ENCODE assay signal across 9 cellular contexts in the genomic region with DNA sequence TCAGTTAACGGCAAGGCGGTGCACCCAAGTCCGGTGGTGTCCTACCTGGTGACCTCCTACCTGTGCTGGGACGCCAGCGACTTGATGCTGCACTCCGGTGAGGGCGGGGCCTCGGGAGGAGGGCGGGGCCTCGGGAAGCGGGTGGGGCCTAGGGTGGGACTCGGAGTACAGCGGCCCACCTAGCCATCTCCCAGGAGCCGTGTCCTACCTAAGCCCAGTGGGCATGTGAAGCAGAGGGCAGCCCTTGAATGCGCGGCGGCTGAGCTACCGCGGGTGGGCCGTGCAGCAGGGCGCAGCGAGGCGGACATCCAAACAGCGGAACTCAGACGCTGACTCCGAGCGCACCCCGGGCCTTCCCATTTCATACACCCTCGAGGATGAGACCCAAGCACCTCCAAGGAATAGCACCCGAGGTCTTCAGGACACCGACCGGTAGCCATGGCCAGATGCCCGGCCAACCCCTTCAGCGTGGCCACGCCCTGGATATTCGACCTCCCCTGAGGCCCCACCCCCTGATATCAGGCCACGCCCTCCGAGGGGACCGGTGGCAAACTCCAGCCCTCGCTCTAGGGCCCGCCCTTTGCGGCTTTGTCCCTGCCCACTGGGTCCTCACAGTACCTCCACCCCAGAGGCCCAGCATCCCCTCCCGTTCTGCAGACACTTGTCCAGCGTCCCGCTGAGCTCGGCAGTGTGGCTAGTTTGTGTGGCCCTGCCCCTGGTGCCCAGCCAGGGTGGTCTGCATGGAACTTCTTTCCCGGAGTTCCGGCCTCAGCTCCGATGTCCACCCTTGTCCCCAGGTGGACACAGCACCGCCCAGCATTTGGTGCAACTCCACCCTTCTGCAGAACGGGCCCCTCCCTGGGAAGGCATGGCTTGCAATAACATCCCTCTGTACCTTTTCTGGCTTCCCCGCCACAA. TPM values are rescaled to one million over a fixed set of nuclear protein-coding genes. Genes with fewer than 3 reads are reported as not detected.
DNase-seq lines count a peak whose midpoint lies in the region; ATAC-seq, FAIRE-seq and TF ChIP-seq lines count a peak whose summit lies in the region.
"Had no signal": no experiment of that assay in that cellular context is flagged by ENCODE, and none has a peak within 500 bp of the region (broad histone marks: within the 10 kb centered on the region; RNA-seq: fewer than 3 reads in every experiment).

No MANE protein-coding gene starts in this region.

- H3K4me3 ChIP-seq in CD8-positive, alpha-beta T cell (ENCODE audit: low read depth, low read length) = peak overlapping the region; percentile 19
- H3K4me3 ChIP-seq in astrocyte of the spinal cord (ENCODE audit: low read depth, low read length) (peak overlapping the region; percentile 31), HepG2 (replicated peaks in 1 of 3; ENCODE audit: insufficient read depth in 1 of 3, low read depth in 2 of 3, low read length in 3 of 3) (no peak overlapping the region), transverse colon (peak overlapping the region; percentile 14 to 41 (median 27))

- H2AFZ ChIP-seq in HepG2 (ENCODE audit: low read length) = no peak overlapping the region

- H4K20me1 ChIP-seq in HepG2 (ENCODE audit: insufficient read depth, low read length) = no peaks in the 10 kb centered on the region

- no peak for TF ChIP-seq CTCF in CD8-positive, alpha-beta T cell (IDR thresholded peaks at IDR 0.05)
- no peak for TF ChIP-seq CTCF in astrocyte of the spinal cord (IDR thresholded peaks at IDR 0.05; ENCODE audit: low read depth, low read length)
- TF ChIP-seq CTCF in HepG2 (CRISPR knock-in tag; IDR thresholded peaks at IDR 0.05) = no peak
- no peak for TF ChIP-seq CTCF in transverse colon (IDR thresholded peaks at IDR 0.05)

- no peak overlapping the region for H3K27ac Mint-ChIP-seq in CD8-positive, alpha-beta T cell

- no peak for TF ChIP-seq EP300 in HepG2 (IDR thresholded peaks at IDR 0.05; ENCODE audit: low read depth in 2 of 2, low read length in 2 of 2)
- TF ChIP-seq EP300 in HepG2 (CRISPR knock-in tag; IDR thresholded peaks at IDR 0.05; ENCODE audit: borderline replicate concordance) = no peak
- TF ChIP-seq EP300 in transverse colon (IDR thresholded peaks at IDR 0.05; ENCODE audit: low read depth) = no peak

- peaks cover 72% of the 10 kb centered on the region for H3K27me3 Mint-ChIP-seq in CD8-positive, alpha-beta T cell (ENCODE audit: low read depth)

- BruUV-seq in HepG2 (replicated peaks; lab: Mats Ljungman, UMichigan) = no TSS peak

- peaks cover 19% of the 10 kb centered on the region for H3K4me1 Mint-ChIP-seq in CD8-positive, alpha-beta T cell (ENCODE audit: low read depth)

- peak overlapping the region; percentile 53 for H3K4me3 Mint-ChIP-seq in CD8-positive, alpha-beta T cell

- no peak overlapping the region for H3K27ac ChIP-seq in CD8-positive, alpha-beta T cell (ENCODE audit: low read depth, low read length)
- no peak overlapping the region for H3K27ac ChIP-seq in HepG2 (ENCODE audit: extremely low read length, insufficient read depth, low read length)
- H3K27ac ChIP-seq in transverse colon = peak overlapping the region; percentile 62 to 82 (median 79)

- H3K27me3 ChIP-seq in CD8-positive, alpha-beta T cell (ENCODE audit: insufficient read depth, low read length) = peaks cover 25% of the 10 kb centered on the region
- H3K27me3 ChIP-seq in HepG2 (ENCODE audit: control insufficient read depth in 1 of 2, insufficient read depth in 2 of 2, low read length in 2 of 2) (peaks cover 6 to 43% of the 10 kb centered on the region in 2 experiments), transverse colon (peaks cover 69% of the 10 kb centered on the region)

- no peak for TF ChIP-seq RAD21 in HepG2 (CRISPR knock-in tag; IDR thresholded peaks at IDR 0.05)

- POLR2A ChIA-PET in CD8-positive, alpha-beta T cell (lab: Charles Lee) = no interaction called here
- POLR2A ChIA-PET in HepG2 (lab: Yijun Ruan, JAX) = no interaction called here

- no peak overlapping the region for H3K9ac ChIP-seq in HepG2 (ENCODE audit: insufficient read depth, low read depth, low read length)

- DNase-seq in CD8-positive, alpha-beta T cell = peak in 3 of 7 experiments; percentile 26 to 32 (median 29)
- DNase-seq in NOMO-1 treated with dmso at 0.1 percent for 144 hours (lab: John Stamatoyannopoulos, UW; ENCODE audit: unreplicated experiment) (peak; percentile 74), astrocyte of the spinal cord (ENCODE audit: low read depth, low spot score) (no peak), HepG2 (ENCODE audit: low spot score) (no peak), transverse colon (peak; percentile 90)
- DNase-seq in central memory CD4-positive, alpha-beta T cell = no peak

- no peaks in the 10 kb centered on the region for H3K79me2 ChIP-seq in HepG2 (ENCODE audit: insufficient read depth, low read length)

- in situ Hi-C loops in astrocyte of the spinal cord (cut with HindIII; ENCODE audit: low sequenced_read_pairs) = no loop called here
- in situ Hi-C loops in HepG2 (cut with HindIII; ENCODE audit: extremely low pct_ligation_motif_present, low pct_unique_long_range_greater_than_20kb) = no loop called here
- in situ Hi-C loops in transverse colon (cut with MboI; ENCODE audit: low pct_ligation_motif_present in 1 of 4, low pct_unique_long_range_greater_than_20kb in 1 of 4, low sequenced_read_pairs in 3 of 4) = no loop called here

- H3K36me3 Mint-ChIP-seq in CD8-positive, alpha-beta T cell = no peaks in the 10 kb centered on the region

- intact Hi-C loops in CD8-positive, alpha-beta T cell (cut with DNase I, micrococcal nuclease) = no loop called here
- intact Hi-C loops in HepG2 (cut with micrococcal nuclease; ENCODE audit: unreplicated experiment) = no loop called here
- intact Hi-C loops in transverse colon (cut with DNase I; ENCODE audit: low total_unique reads) = no loop called here

- no peaks in the 10 kb centered on the region for H3K9me3 ChIP-seq in CD8-positive, alpha-beta T cell (ENCODE audit: low read length)
- no peaks in the 10 kb centered on the region for H3K9me3 ChIP-seq in HepG2 (ENCODE audit: low read length)
- no peaks in the 10 kb centered on the region for H3K9me3 ChIP-seq in transverse colon

- TF ChIP-seq POLR2A in HepG2 (IDR thresholded peaks at IDR 0.05; ENCODE audit: insufficient read depth in 1 of 2, low read depth in 2 of 2, low read length in 2 of 2) (no peak), transverse colon (IDR thresholded peaks at IDR 0.05) (peak; percentile 44)

- ATAC-seq in CD8-positive, alpha-beta T cell = peak; percentile 40
- ATAC-seq in GM18873 (IDR thresholded peaks at IDR 0.05; ENCODE audit: low FRiP score, unreplicated experiment) (peak; percentile 40), HG03039 (IDR thresholded peaks at IDR 0.05; ENCODE audit: unreplicated experiment) (peak; percentile 55), HepG2 (peak; percentile 36; the same call in 2 of the 3 replicates)

- WGBS in HepG2 (ENCODE audit: low lambda C conversion rate) = 54% methylated on average over 30 of the region's 52 CpGs
- 0 to 7% methylated on average over 4 to 41 of the region's 52 CpGs for WGBS in transverse colon (ENCODE audit: low coverage in 1 of 2), 2 donors

- CTCF ChIA-PET in CD8-positive, alpha-beta T cell (lab: Charles Lee) = no interaction called here
- CTCF ChIA-PET in HepG2 (lab: Yijun Ruan, JAX; ENCODE audit: low intra/inter-chr PET ratio, low total read pairs) = no interaction called here

- H3K36me3 ChIP-seq in CD8-positive, alpha-beta T cell (ENCODE audit: insufficient read depth, low read length) = no peaks in the 10 kb centered on the region
- H3K36me3 ChIP-seq in HepG2 (replicated peaks in 1 of 2; ENCODE audit: control insufficient read depth in 1 of 2, insufficient read depth in 2 of 2, low read length in 2 of 2) (no peaks in the 10 kb centered on the region), transverse colon (no peaks in the 10 kb centered on the region)

- H3K9me3 Mint-ChIP-seq in CD8-positive, alpha-beta T cell = no peaks in the 10 kb centered on the region

- peaks cover 15% of the 10 kb centered on the region for H3K4me1 ChIP-seq in CD8-positive, alpha-beta T cell (ENCODE audit: insufficient read depth, low read length)
- H3K4me1 ChIP-seq in HepG2 (ENCODE audit: insufficient read depth, low read length) = no peaks in the 10 kb centered on the region
- H3K4me1 ChIP-seq in transverse colon = peaks cover 3 to 51% (median 34%) of the 10 kb centered on the region in 4 donors

- no peak for FAIRE-seq in HepG2 (lab: Jason Lieb, UNC)

- H3K4me2 ChIP-seq in HepG2 (ENCODE audit: low read depth, low read length) = no peak overlapping the region

RNA-seq across cellular contexts. Expression of a gene that starts 5.4 kb away (rescaled TPM):
- not detected for total RNA-seq in CD8-positive, alpha-beta T cell
- total RNA-seq in HepG2 (2016; rRNA removed; fragmentation: Illumina TruSeq; extraction: Trizol) = not detected in 2 replicates
- total RNA-seq in HepG2 (2016; cell fraction: cytosol; rRNA removed; fragmentation: Illumina TruSeq; extraction: Trizol; ENCODE audit: low read depth) = not detected in 2 replicates
- total RNA-seq in HepG2 (2016; cell fraction: insoluble cytoplasmic fraction; rRNA removed; fragmentation: Illumina TruSeq; extraction: Trizol) = not detected in 2 replicates
- total RNA-seq in HepG2 (2016; cell fraction: membrane; rRNA removed; fragmentation: Illumina TruSeq; extraction: Trizol) = not detected in 2 replicates
- not detected in 2 replicates for total RNA-seq in HepG2 (2016; cell fraction: nucleus; rRNA removed; fragmentation: Illumina TruSeq; extraction: Trizol)
- polyA plus RNA-seq in HepG2 (2011; rRNA removed) = not detected in 2 replicates
- polyA plus RNA-seq in HepG2 (2011; cell fraction: cytosol; rRNA removed) = not detected in 2 replicates
- polyA plus RNA-seq in HepG2 (2011; cell fraction: nucleus; rRNA removed) = not detected in 2 replicates
- polyA plus RNA-seq in HepG2 (2012) = not detected in 2 replicates
- polyA plus RNA-seq in HepG2 (2016; cell fraction: cytosol; fragmentation: Illumina TruSeq; extraction: Trizol; ENCODE audit: low read depth) = not detected in 2 replicates
- not detected in 2 replicates for polyA plus RNA-seq in HepG2 (2016; cell fraction: insoluble cytoplasmic fraction; fragmentation: Illumina TruSeq; extraction: Trizol; ENCODE audit: low read depth)
- polyA plus RNA-seq in HepG2 (2016; cell fraction: membrane; fragmentation: Illumina TruSeq; extraction: Trizol; ENCODE audit: low read depth) = not detected in 2 replicates
- polyA plus RNA-seq in HepG2 (2016; cell fraction: nucleus; fragmentation: Illumina TruSeq; extraction: Trizol; ENCODE audit: insufficient read depth, low read depth) = not detected in 2 replicates
- polyA minus RNA-seq in HepG2 (2011; rRNA and poly(A)+ RNA removed; ENCODE audit: low replicate concordance) = 0.72 TPM in 1 of 2 replicates, not detected in the other
- polyA minus RNA-seq in HepG2 (2011; cell fraction: cytosol; rRNA and poly(A)+ RNA removed) = not detected in 2 replicates
- not detected in 2 replicates for polyA minus RNA-seq in HepG2 (2011; cell fraction: nucleus; rRNA and poly(A)+ RNA removed)
- 100 to 1,000 TPM in 1 of 4 donors, 10 to 100 TPM in 3; 17.0 to 150 (median 35.4) TPM for total RNA-seq in transverse colon

RNA-seq across cellular contexts. Expression of a gene that starts 15.2 kb away (rescaled TPM):
- not detected for total RNA-seq in CD8-positive, alpha-beta T cell
- not detected in 2 replicates for total RNA-seq in HepG2 (2016; rRNA removed; fragmentation: Illumina TruSeq; extraction: Trizol)
- not detected in 2 replicates for total RNA-seq in HepG2 (2016; cell fraction: cytosol; rRNA removed; fragmentation: Illumina TruSeq; extraction: Trizol; ENCODE audit: low read depth)
- not detected in 2 replicates for total RNA-seq in HepG2 (2016; cell fraction: insoluble cytoplasmic fraction; rRNA removed; fragmentation: Illumina TruSeq; extraction: Trizol)
- not detected in 2 replicates for total RNA-seq in HepG2 (2016; cell fraction: membrane; rRNA removed; fragmentation: Illumina TruSeq; extraction: Trizol)
- not detected in 2 replicates for total RNA-seq in HepG2 (2016; cell fraction: nucleus; rRNA removed; fragmentation: Illumina TruSeq; extraction: Trizol)
- not detected in 2 replicates for polyA plus RNA-seq in HepG2 (2011; rRNA removed)
- polyA plus RNA-seq in HepG2 (2011; cell fraction: cytosol; rRNA removed) = not detected in 2 replicates
- not detected in 2 replicates for polyA plus RNA-seq in HepG2 (2011; cell fraction: nucleus; rRNA removed)
- not detected in 2 replicates for polyA plus RNA-seq in HepG2 (2012)
- not detected in 2 replicates for polyA plus RNA-seq in HepG2 (2016; cell fraction: cytosol; fragmentation: Illumina TruSeq; extraction: Trizol; ENCODE audit: low read depth)
- not detected in 2 replicates for polyA plus RNA-seq in HepG2 (2016; cell fraction: insoluble cytoplasmic fraction; fragmentation: Illumina TruSeq; extraction: Trizol; ENCODE audit: low read depth)
- polyA plus RNA-seq in HepG2 (2016; cell fraction: membrane; fragmentation: Illumina TruSeq; extraction: Trizol; ENCODE audit: low read depth) = not detected in 2 replicates
- polyA plus RNA-seq in HepG2 (2016; cell fraction: nucleus; fragmentation: Illumina TruSeq; extraction: Trizol; ENCODE audit: insufficient read depth, low read depth) = not detected in 2 replicates
- polyA minus RNA-seq in HepG2 (2011; rRNA and poly(A)+ RNA removed; ENCODE audit: low replicate concordance) = not detected in 2 replicates
- not detected in 2 replicates for polyA minus RNA-seq in HepG2 (2011; cell fraction: cytosol; rRNA and poly(A)+ RNA removed)
- polyA minus RNA-seq in HepG2 (2011; cell fraction: nucleus; rRNA and poly(A)+ RNA removed) = not detected in 2 replicates
- 1 to 10 TPM in 2 of 4 donors, not detected in 2; 1.3 to 3.8 TPM for total RNA-seq in transverse colon
- total RNA-seq: T-helper 2 cell treated with Interferon-gamma antibody and Interleukin-4, amounts not matched to agents 100 ng/mL and 5 ng/mL, for 36 hours had no signal

RNA-seq across cellular contexts. Expression of a gene that starts 28.0 kb away (rescaled TPM):
- not detected for total RNA-seq in CD8-positive, alpha-beta T cell
- total RNA-seq in HepG2 (2016; rRNA removed; fragmentation: Illumina TruSeq; extraction: Trizol) (not detected in 2 replicates), transverse colon (not detected)
- total RNA-seq in HepG2 (2016; cell fraction: cytosol; rRNA removed; fragmentation: Illumina TruSeq; extraction: Trizol; ENCODE audit: low read depth) = not detected in 2 replicates
- not detected in 2 replicates for total RNA-seq in HepG2 (2016; cell fraction: insoluble cytoplasmic fraction; rRNA removed; fragmentation: Illumina TruSeq; extraction: Trizol)
- not detected in 2 replicates for total RNA-seq in HepG2 (2016; cell fraction: membrane; rRNA removed; fragmentation: Illumina TruSeq; extraction: Trizol)
- not detected in 2 replicates for total RNA-seq in HepG2 (2016; cell fraction: nucleus; rRNA removed; fragmentation: Illumina TruSeq; extraction: Trizol)
- polyA plus RNA-seq in HepG2 (2011; rRNA removed) = 0.08 TPM in 1 of 2 replicates, not detected in the other
- polyA plus RNA-seq in HepG2 (2011; cell fraction: cytosol; rRNA removed) = not detected in 2 replicates
- 0.11 TPM in 1 of 2 replicates, not detected in the other for polyA plus RNA-seq in HepG2 (2011; cell fraction: nucleus; rRNA removed)
- polyA plus RNA-seq in HepG2 (2012) = not detected in 2 replicates
- polyA plus RNA-seq in HepG2 (2016; cell fraction: cytosol; fragmentation: Illumina TruSeq; extraction: Trizol; ENCODE audit: low read depth) = not detected in 2 replicates
- polyA plus RNA-seq in HepG2 (2016; cell fraction: insoluble cytoplasmic fraction; fragmentation: Illumina TruSeq; extraction: Trizol; ENCODE audit: low read depth) = not detected in 2 replicates
- not detected in 2 replicates for polyA plus RNA-seq in HepG2 (2016; cell fraction: membrane; fragmentation: Illumina TruSeq; extraction: Trizol; ENCODE audit: low read depth)
- polyA plus RNA-seq in HepG2 (2016; cell fraction: nucleus; fragmentation: Illumina TruSeq; extraction: Trizol; ENCODE audit: insufficient read depth, low read depth) = not detected in 2 replicates
- not detected in 2 replicates for polyA minus RNA-seq in HepG2 (2011; rRNA and poly(A)+ RNA removed; ENCODE audit: low replicate concordance)
- not detected in 2 replicates for polyA minus RNA-seq in HepG2 (2011; cell fraction: cytosol; rRNA and poly(A)+ RNA removed)
- not detected in 2 replicates for polyA minus RNA-seq in HepG2 (2011; cell fraction: nucleus; rRNA and poly(A)+ RNA removed)
- total RNA-seq: T-helper 2 cell treated with Interferon-gamma antibody and Interleukin-4, amounts not matched to agents 100 ng/mL and 5 ng/mL, for 36 hours had no signal

RNA-seq across cellular contexts. Expression of a gene that starts 36.5 kb away (rescaled TPM):
- not detected for total RNA-seq in CD8-positive, alpha-beta T cell
- total RNA-seq in HepG2 (2016; rRNA removed; fragmentation: Illumina TruSeq; extraction: Trizol) = not detected in 2 replicates
- total RNA-seq in HepG2 (2016; cell fraction: cytosol; rRNA removed; fragmentation: Illumina TruSeq; extraction: Trizol; ENCODE audit: low read depth) = not detected in 2 replicates
- total RNA-seq in HepG2 (2016; cell fraction: insoluble cytoplasmic fraction; rRNA removed; fragmentation: Illumina TruSeq; extraction: Trizol) = not detected in 2 replicates
- total RNA-seq in HepG2 (2016; cell fraction: membrane; rRNA removed; fragmentation: Illumina TruSeq; extraction: Trizol) = not detected in 2 replicates
- total RNA-seq in HepG2 (2016; cell fraction: nucleus; rRNA removed; fragmentation: Illumina TruSeq; extraction: Trizol) = not detected in 2 replicates
- not detected in 2 replicates for polyA plus RNA-seq in HepG2 (2011; rRNA removed)
- polyA plus RNA-seq in HepG2 (2011; cell fraction: cytosol; rRNA removed) = not detected in 2 replicates
- polyA plus RNA-seq in HepG2 (2011; cell fraction: nucleus; rRNA removed) = not detected in 2 replicates
- not detected in 2 replicates for polyA plus RNA-seq in HepG2 (2012)
- polyA plus RNA-seq in HepG2 (2016; cell fraction: cytosol; fragmentation: Illumina TruSeq; extraction: Trizol; ENCODE audit: low read depth) = not detected in 2 replicates
- not detected in 2 replicates for polyA plus RNA-seq in HepG2 (2016; cell fraction: insoluble cytoplasmic fraction; fragmentation: Illumina TruSeq; extraction: Trizol; ENCODE audit: low read depth)
- polyA plus RNA-seq in HepG2 (2016; cell fraction: membrane; fragmentation: Illumina TruSeq; extraction: Trizol; ENCODE audit: low read depth) = not detected in 2 replicates
- polyA plus RNA-seq in HepG2 (2016; cell fraction: nucleus; fragmentation: Illumina TruSeq; extraction: Trizol; ENCODE audit: insufficient read depth, low read depth) = not detected in 2 replicates
- not detected in 2 replicates for polyA minus RNA-seq in HepG2 (2011; rRNA and poly(A)+ RNA removed; ENCODE audit: low replicate concordance)
- polyA minus RNA-seq in HepG2 (2011; cell fraction: cytosol; rRNA and poly(A)+ RNA removed) = not detected in 2 replicates
- polyA minus RNA-seq in HepG2 (2011; cell fraction: nucleus; rRNA and poly(A)+ RNA removed) = not detected in 2 replicates
- 10 to 100 TPM in 1 of 4 donors, 1 to 10 TPM in 3; 2.9 to 66.9 (median 4.9) TPM for total RNA-seq in transverse colon
- total RNA-seq: T-helper 2 cell treated with Interferon-gamma antibody and Interleukin-4, amounts not matched to agents 100 ng/mL and 5 ng/mL, for 36 hours had no signal

RNA-seq across cellular contexts. Expression of a gene that starts 47.9 kb away (rescaled TPM):
- total RNA-seq in CD8-positive, alpha-beta T cell = not detected
- total RNA-seq in HepG2 (2016; rRNA removed; fragmentation: Illumina TruSeq; extraction: Trizol) = not detected in 2 replicates
- total RNA-seq in HepG2 (2016; cell fraction: cytosol; rRNA removed; fragmentation: Illumina TruSeq; extraction: Trizol; ENCODE audit: low read depth) = not detected in 2 replicates
- not detected in 2 replicates for total RNA-seq in HepG2 (2016; cell fraction: insoluble cytoplasmic fraction; rRNA removed; fragmentation: Illumina TruSeq; extraction: Trizol)
- total RNA-seq in HepG2 (2016; cell fraction: membrane; rRNA removed; fragmentation: Illumina TruSeq; extraction: Trizol) = not detected in 2 replicates
- not detected in 2 replicates for total RNA-seq in HepG2 (2016; cell fraction: nucleus; rRNA removed; fragmentation: Illumina TruSeq; extraction: Trizol)
- not detected in 2 replicates for polyA plus RNA-seq in HepG2 (2011; rRNA removed)
- not detected in 2 replicates for polyA plus RNA-seq in HepG2 (2011; cell fraction: cytosol; rRNA removed)
- not detected in 2 replicates for polyA plus RNA-seq in HepG2 (2011; cell fraction: nucleus; rRNA removed)
- polyA plus RNA-seq in HepG2 (2012) = not detected in 2 replicates
- not detected in 2 replicates for polyA plus RNA-seq in HepG2 (2016; cell fraction: cytosol; fragmentation: Illumina TruSeq; extraction: Trizol; ENCODE audit: low read depth)
- not detected in 2 replicates for polyA plus RNA-seq in HepG2 (2016; cell fraction: insoluble cytoplasmic fraction; fragmentation: Illumina TruSeq; extraction: Trizol; ENCODE audit: low read depth)
- not detected in 2 replicates for polyA plus RNA-seq in HepG2 (2016; cell fraction: membrane; fragmentation: Illumina TruSeq; extraction: Trizol; ENCODE audit: low read depth)
- not detected in 2 replicates for polyA plus RNA-seq in HepG2 (2016; cell fraction: nucleus; fragmentation: Illumina TruSeq; extraction: Trizol; ENCODE audit: insufficient read depth, low read depth)
- 0.16 TPM in 1 of 2 replicates, not detected in the other for polyA minus RNA-seq in HepG2 (2011; rRNA and poly(A)+ RNA removed; ENCODE audit: low replicate concordance)
- polyA minus RNA-seq in HepG2 (2011; cell fraction: cytosol; rRNA and poly(A)+ RNA removed) = not detected in 2 replicates
- not detected in 2 replicates for polyA minus RNA-seq in HepG2 (2011; cell fraction: nucleus; rRNA and poly(A)+ RNA removed)
- total RNA-seq in transverse colon = not detected
- total RNA-seq: T-helper 2 cell treated with Interferon-gamma antibody and Interleukin-4, amounts not matched to agents 100 ng/mL and 5 ng/mL, for 36 hours had no signal

Comparison
In these comparisons a context has a peak if more than half of its experiments do, and no peak if none do; other contexts are left out.
1. DNase-seq: peak in NOMO-1 treated with dmso at 0.1 percent for 144 hours (single experiment) and transverse colon (single experiment); none in astrocyte of the spinal cord (single experiment), HepG2 (single experiment) and central memory CD4-positive, alpha-beta T cell (single experiment).
2. H3K27ac ChIP-seq: peak in transverse colon (4 of 4); none in CD8-positive, alpha-beta T cell (single experiment) and HepG2 (single experiment).
3. H3K4me3 ChIP-seq: peak in CD8-positive, alpha-beta T cell (single experiment), astrocyte of the spinal cord (single experiment) and transverse colon (4 of 4); none in HepG2 (0 of 3).
4. RNA of a gene that starts 5.4 kb away (total RNA-seq): 17.0 to 150 TPM in transverse colon; not detected in CD8-positive, alpha-beta T cell and not detected in HepG2; every median in the first group is over 10 times any median in the second.
5. Peak in every context shown above with its lines, with median percentiles within 50 percentile points of each other: ATAC-seq.